ENCODE assay signal across 10 cellular contexts in the genomic region with DNA sequence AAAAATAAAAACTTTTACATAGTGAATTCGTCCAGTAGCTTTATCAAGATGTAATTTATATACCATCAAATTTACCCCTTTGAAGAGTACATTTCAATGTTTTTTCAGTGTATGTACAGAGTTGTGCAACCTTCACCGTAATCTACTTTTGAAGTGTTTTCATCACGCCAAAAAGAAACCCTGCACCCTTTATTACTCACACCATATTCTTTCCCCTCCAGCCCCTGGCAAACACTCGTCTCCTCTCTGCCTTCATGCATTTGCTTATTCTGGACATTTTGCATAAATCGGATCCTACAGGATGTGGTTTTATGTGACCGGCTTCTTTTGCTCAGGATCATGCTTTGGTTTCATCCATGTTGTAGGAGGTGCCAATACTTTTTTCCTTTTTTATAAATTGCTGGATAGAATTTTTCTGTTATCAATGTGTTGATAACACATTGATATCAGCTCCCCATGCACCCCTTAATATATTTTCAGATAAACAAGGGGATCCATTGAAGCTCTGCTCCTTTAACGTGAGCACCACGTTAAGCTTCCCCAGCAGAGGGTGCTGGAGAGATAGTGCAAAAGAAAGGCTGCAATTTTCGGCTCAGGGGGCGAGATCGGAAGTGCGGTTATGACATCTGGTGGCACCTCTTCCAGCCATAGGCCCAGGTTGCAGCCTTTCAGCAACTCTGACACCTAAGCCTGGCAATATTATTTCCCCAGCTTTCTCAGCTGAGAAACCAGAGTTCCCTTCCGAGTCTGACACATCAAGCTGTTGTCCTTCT.
DNase-seq lines count a peak whose midpoint lies in the region; ATAC-seq and TF ChIP-seq lines count a peak whose summit lies in the region.
"Had no signal": no experiment of that assay in that cellular context is flagged by ENCODE, and none has a peak within 500 bp of the region (broad histone marks: within the 10 kb centered on the region; RNA-seq: fewer than 3 reads in every experiment).

No MANE protein-coding gene starts in this region.

- peak; percentile 4 for DNase-seq in activated CD4-positive, alpha-beta T cell treated with anti-CD3 and anti-CD28 coated beads for 36 hours
- DNase-seq in activated CD4-positive, alpha-beta T cell treated with anti-CD3 and anti-CD28 coated beads, Interleukin-2, amount 10 ng/mL, durations not matched to agents 7 days and 5 days, result no peak
- DNase-seq in NCI-H774 (lab: John Stamatoyannopoulos, UW), result peak; percentile 18
- peak; percentile 82 for DNase-seq in endodermal cell
- DNase-seq in stomach, result peak; percentile 37
- DNase-seq in activated CD4-positive, alpha-beta T cell treated with anti-CD3 and anti-CD28 coated beads, Interleukin-2, amount 50 U/mL, for 48 hours, result no peak
- no peak for DNase-seq in GM20000 (ENCODE audit: low spot score)
- no peak for DNase-seq in vagina (ENCODE audit: extremely low spot score in 2 of 2)
- DNase-seq: activated naive CD8-positive, alpha-beta T cell treated with anti-CD3 and anti-CD28 coated beads, Interleukin-2, amount 10 ng/mL, durations not matched to agents 7 days and 5 days had no signal

- peaks cover 1% of the 10 kb centered on the region for H3K9me3 Mint-ChIP-seq in activated CD4-positive, alpha-beta T cell treated with anti-CD3 and anti-CD28 coated beads for 36 hours (ENCODE audit: low read depth)
- H3K9me3 Mint-ChIP-seq in activated CD4-positive, alpha-beta T cell treated with anti-CD3 and anti-CD28 coated beads, Interleukin-2, amount 10 ng/mL, durations not matched to agents 7 days and 5 days, result no peaks in the 10 kb centered on the region
- no peaks in the 10 kb centered on the region for H3K9me3 Mint-ChIP-seq in endodermal cell
- H3K9me3 Mint-ChIP-seq: activated naive CD8-positive, alpha-beta T cell treated with anti-CD3 and anti-CD28 coated beads, Interleukin-2, amount 10 ng/mL, durations not matched to agents 7 days and 5 days; CD14-positive monocyte had no signal

- TF ChIP-seq CTCF in endodermal cell (conservative IDR thresholded peaks at IDR 0.05) (peak; percentile 91), stomach (IDR thresholded peaks at IDR 0.05) (peak in 4 of 7 experiments; percentile 12 to 43 (median 28)), GM20000 (IDR thresholded peaks at IDR 0.05; ENCODE audit: extremely low read depth, missing control alignments) (no peak), vagina (IDR thresholded peaks at IDR 0.05) (no peak)

- no peaks in the 10 kb centered on the region for H3K27me3 Mint-ChIP-seq in activated CD4-positive, alpha-beta T cell treated with anti-CD3 and anti-CD28 coated beads for 36 hours
- H3K27me3 Mint-ChIP-seq in activated CD4-positive, alpha-beta T cell treated with anti-CD3 and anti-CD28 coated beads, Interleukin-2, amount 10 ng/mL, durations not matched to agents 7 days and 5 days, result no peaks in the 10 kb centered on the region
- no peaks in the 10 kb centered on the region for H3K27me3 Mint-ChIP-seq in endodermal cell (ENCODE audit: insufficient read depth)
- H3K27me3 Mint-ChIP-seq: activated naive CD8-positive, alpha-beta T cell treated with anti-CD3 and anti-CD28 coated beads, Interleukin-2, amount 10 ng/mL, durations not matched to agents 7 days and 5 days had no signal

- 53% methylated on average over 3 to 12 of the region's 13 CpGs for WGBS in endodermal cell (ENCODE audit: insufficient coverage in 1 of 2, insufficient read length in 1 of 2), 2 experiments
- 21 to 45% (median 31%) methylated on average over 13 of the region's 13 CpGs for WGBS in stomach, 5 donors

- H3K4me3 Mint-ChIP-seq in activated CD4-positive, alpha-beta T cell treated with anti-CD3 and anti-CD28 coated beads for 36 hours, result no peak overlapping the region
- H3K4me3 Mint-ChIP-seq in activated CD4-positive, alpha-beta T cell treated with anti-CD3 and anti-CD28 coated beads, Interleukin-2, amount 10 ng/mL, durations not matched to agents 7 days and 5 days, result no peak overlapping the region
- no peak overlapping the region for H3K4me3 Mint-ChIP-seq in endodermal cell
- H3K4me3 Mint-ChIP-seq: activated naive CD8-positive, alpha-beta T cell treated with anti-CD3 and anti-CD28 coated beads, Interleukin-2, amount 10 ng/mL, durations not matched to agents 7 days and 5 days; CD14-positive monocyte had no signal

- H3K4me1 ChIP-seq in endodermal cell (ENCODE audit: control insufficient read depth, insufficient read depth, low read length) (no peaks in the 10 kb centered on the region), stomach (no peaks in the 10 kb centered on the region), vagina (no peaks in the 10 kb centered on the region)

- H3K36me3 ChIP-seq in endodermal cell (ENCODE audit: control insufficient read depth, insufficient read depth, low read length) (no peaks in the 10 kb centered on the region), stomach (no peaks in the 10 kb centered on the region), vagina (no peaks in the 10 kb centered on the region)

- H3K27ac Mint-ChIP-seq in activated CD4-positive, alpha-beta T cell treated with anti-CD3 and anti-CD28 coated beads for 36 hours, result no peak overlapping the region
- H3K27ac Mint-ChIP-seq in activated CD4-positive, alpha-beta T cell treated with anti-CD3 and anti-CD28 coated beads, Interleukin-2, amount 10 ng/mL, durations not matched to agents 7 days and 5 days, result no peak overlapping the region
- H3K27ac Mint-ChIP-seq in endodermal cell, result no peak overlapping the region
- H3K27ac Mint-ChIP-seq: activated naive CD8-positive, alpha-beta T cell treated with anti-CD3 and anti-CD28 coated beads, Interleukin-2, amount 10 ng/mL, durations not matched to agents 7 days and 5 days had no signal

- TF ChIP-seq POLR2A in stomach (IDR thresholded peaks at IDR 0.05) (no peak), vagina (IDR thresholded peaks at IDR 0.05) (no peak)

- CTCF ChIA-PET in activated CD4-positive, alpha-beta T cell treated with anti-CD3 and anti-CD28 coated beads for 36 hours (lab: Charles Lee), result interaction anchor here (0.7 kb wide), 1 partner anchor 32 kb away, joined by 3 read pairs; no protein-coding TSS in a partner anchor
- CTCF ChIA-PET in activated CD4-positive, alpha-beta T cell treated with anti-CD3 and anti-CD28 coated beads, Interleukin-2, amount 10 ng/mL, durations not matched to agents 7 days and 5 days (lab: Charles Lee), result no interaction called here

- H3K27ac ChIP-seq in endodermal cell (ENCODE audit: low read depth, low read length), result no peak overlapping the region
- H3K27ac ChIP-seq in stomach, result no peak overlapping the region
- H3K27ac ChIP-seq in vagina, result no peak overlapping the region

- intact Hi-C loops in activated CD4-positive, alpha-beta T cell treated with anti-CD3 and anti-CD28 coated beads for 36 hours (cut with DNase I, micrococcal nuclease), result no loop called here
- intact Hi-C loops in stomach (cut with DNase I; ENCODE audit: low total_unique reads), result no loop called here
- intact Hi-C loops in vagina (cut with DNase I), result no loop called here

- H3K36me3 Mint-ChIP-seq in activated CD4-positive, alpha-beta T cell treated with anti-CD3 and anti-CD28 coated beads for 36 hours (ENCODE audit: low read depth), result no peaks in the 10 kb centered on the region
- no peaks in the 10 kb centered on the region for H3K36me3 Mint-ChIP-seq in activated CD4-positive, alpha-beta T cell treated with anti-CD3 and anti-CD28 coated beads, Interleukin-2, amount 10 ng/mL, durations not matched to agents 7 days and 5 days (ENCODE audit: low read depth)
- no peaks in the 10 kb centered on the region for H3K36me3 Mint-ChIP-seq in endodermal cell (ENCODE audit: low read depth)
- H3K36me3 Mint-ChIP-seq: activated naive CD8-positive, alpha-beta T cell treated with anti-CD3 and anti-CD28 coated beads, Interleukin-2, amount 10 ng/mL, durations not matched to agents 7 days and 5 days; CD14-positive monocyte had no signal

- H3K27me3 ChIP-seq in endodermal cell (ENCODE audit: control insufficient read depth, insufficient read depth, low read length, poor library complexity, severe bottlenecking), result no peaks in the 10 kb centered on the region
- H3K27me3 ChIP-seq in stomach, result no peaks in the 10 kb centered on the region
- H3K27me3 ChIP-seq in vagina, result no peaks in the 10 kb centered on the region

- POLR2A ChIA-PET in activated CD4-positive, alpha-beta T cell treated with anti-CD3 and anti-CD28 coated beads for 36 hours (lab: Charles Lee), result no interaction called here
- POLR2A ChIA-PET in activated CD4-positive, alpha-beta T cell treated with anti-CD3 and anti-CD28 coated beads, Interleukin-2, amount 10 ng/mL, durations not matched to agents 7 days and 5 days (lab: Charles Lee), result no interaction called here

- ATAC-seq in activated CD4-positive, alpha-beta T cell treated with anti-CD3 and anti-CD28 coated beads for 36 hours, result no peak

- H3K4me3 ChIP-seq in endodermal cell (ENCODE audit: low read length) (no peak overlapping the region), stomach (no peak overlapping the region), vagina (no peak overlapping the region)

- H3K4me1 Mint-ChIP-seq in activated CD4-positive, alpha-beta T cell treated with anti-CD3 and anti-CD28 coated beads for 36 hours, result no peaks in the 10 kb centered on the region
- no peaks in the 10 kb centered on the region for H3K4me1 Mint-ChIP-seq in activated CD4-positive, alpha-beta T cell treated with anti-CD3 and anti-CD28 coated beads, Interleukin-2, amount 10 ng/mL, durations not matched to agents 7 days and 5 days
- peaks cover 7% of the 10 kb centered on the region for H3K4me1 Mint-ChIP-seq in endodermal cell
- H3K4me1 Mint-ChIP-seq: activated naive CD8-positive, alpha-beta T cell treated with anti-CD3 and anti-CD28 coated beads, Interleukin-2, amount 10 ng/mL, durations not matched to agents 7 days and 5 days; CD14-positive monocyte had no signal

- no peak for TF ChIP-seq EP300 in stomach (IDR thresholded peaks at IDR 0.05)

- H3K9me3 ChIP-seq in endodermal cell (ENCODE audit: control insufficient read depth, low read length), result no peaks in the 10 kb centered on the region
- H3K9me3 ChIP-seq in stomach, result no peaks in the 10 kb centered on the region
- H3K9me3 ChIP-seq in vagina, result no peaks in the 10 kb centered on the region

- H3K9ac ChIP-seq in endodermal cell (ENCODE audit: extremely low read depth, low read length, poor library complexity, severe bottlenecking), result no peak overlapping the region

Comparison
In these comparisons a context has a peak if more than half of its experiments do, and no peak if none do; other contexts are left out.
1. DNase-seq: peak in activated CD4-positive, alpha-beta T cell treated with anti-CD3 and anti-CD28 coated beads for 36 hours (single experiment), NCI-H774 (single experiment), endodermal cell (single experiment) and stomach (single experiment); none in activated CD4-positive, alpha-beta T cell treated with anti-CD3 and anti-CD28 coated beads, Interleukin-2, amount 10 ng/mL, durations not matched to agents 7 days and 5 days (single experiment), activated CD4-positive, alpha-beta T cell treated with anti-CD3 and anti-CD28 coated beads, Interleukin-2, amount 50 U/mL, for 48 hours (0 of 2), GM20000 (single experiment) and vagina (0 of 2).
2. CTCF ChIP-seq: peak in endodermal cell (single experiment) and stomach (4 of 7); none in GM20000 (single experiment) and vagina (0 of 3).